Comparison of ENCODE assay signal across 1 cellular context in genomic region chr13:48161530-48162179, GRCh38.
TF ChIP-seq lines count a peak whose summit lies in the region.

No MANE protein-coding gene starts in this region.

TF ChIP-seq in GM23338, 12 proteins besides CTCF, POLR2A, EP300 and RAD21 (continued from another document):
- TF ChIP-seq ZNF331 (CRISPR knock-in tag; IDR thresholded peaks at IDR 0.05; ENCODE audit: low read depth), result no peak
- no peak for TF ChIP-seq EZH2phosphoT487 (IDR thresholded peaks at IDR 0.05; ENCODE audit: unreplicated experiment)
- TF ChIP-seq ZNF114 (CRISPR knock-in tag; IDR thresholded peaks at IDR 0.05), result no peak
- no peak for TF ChIP-seq NANOG (IDR thresholded peaks at IDR 0.05; ENCODE audit: borderline replicate concordance)
- no peak for TF ChIP-seq REST (IDR thresholded peaks at IDR 0.05; ENCODE audit: unreplicated experiment)
